In genomic region chr5:138542956-138543729, GRCh38 we compare ENCODE assay signal across 1 cellular context.
TF ChIP-seq lines count a peak whose summit lies in the region.

ETF1 (minus strand) TSS chr5:138543236; CDS start chr5:138542918, 318 bp downstream.

TF ChIP-seq in K562, 482 proteins besides CTCF, POLR2A, EP300 and RAD21 (continued from another document and continues in another):
- TF ChIP-seq, protein P1, sequence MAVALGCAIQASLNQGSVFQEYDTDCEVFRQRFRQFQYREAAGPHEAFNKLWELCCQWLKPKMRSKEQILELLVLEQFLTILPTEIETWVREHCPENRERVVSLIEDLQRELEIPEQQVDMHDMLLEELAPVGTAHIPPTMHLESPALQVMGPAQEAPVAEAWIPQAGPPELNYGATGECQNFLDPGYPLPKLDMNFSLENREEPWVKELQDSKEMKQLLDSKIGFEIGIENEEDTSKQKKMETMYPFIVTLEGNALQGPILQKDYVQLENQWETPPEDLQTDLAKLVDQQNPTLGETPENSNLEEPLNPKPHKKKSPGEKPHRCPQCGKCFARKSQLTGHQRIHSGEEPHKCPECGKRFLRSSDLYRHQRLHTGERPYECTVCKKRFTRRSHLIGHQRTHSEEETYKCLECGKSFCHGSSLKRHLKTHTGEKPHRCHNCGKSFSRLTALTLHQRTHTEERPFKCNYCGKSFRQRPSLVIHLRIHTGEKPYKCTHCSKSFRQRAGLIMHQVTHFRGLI (CRISPR knock-in tag; IDR thresholded peaks at IDR 0.05) = no peak
- TF ChIP-seq GABPA (tag; conservative IDR thresholded peaks at IDR 0.05; ENCODE audit: low read depth) = peak; percentile 98
- TF ChIP-seq GATA2 (CRISPR knock-in tag; IDR thresholded peaks at IDR 0.05) = no peak
- TF ChIP-seq NFATC3 (IDR thresholded peaks at IDR 0.05) = no peak
- peak; percentile 98 for TF ChIP-seq CHD2 (IDR thresholded peaks at IDR 0.05; ENCODE audit: low read depth, low read length)
- TF ChIP-seq RCOR1 (IDR thresholded peaks at IDR 0.05; ENCODE audit: borderline replicate concordance in 1 of 2, low read depth in 2 of 2, low read length in 2 of 2) = peak in 1 of 2 experiments; percentile 1; a peak in 1 of 4 replicates
- no peak for TF ChIP-seq KLF16 (IDR thresholded peaks at IDR 0.05)
- TF ChIP-seq RAD51 (IDR thresholded peaks at IDR 0.05; ENCODE audit: borderline replicate concordance, low read depth) = peak; percentile 82; the same call in 1 of the 2 replicates
- peak; percentile 86 for TF ChIP-seq ZBTB12 (CRISPR knock-in tag; IDR thresholded peaks at IDR 0.05)
- no peak for TF ChIP-seq NCOA6 (IDR thresholded peaks at IDR 0.05)
- TF ChIP-seq ZNF76 (CRISPR knock-in tag; IDR thresholded peaks at IDR 0.05; ENCODE audit: borderline replicate concordance) = no peak
- TF ChIP-seq SMAD1 (IDR thresholded peaks at IDR 0.05; ENCODE audit: low read depth, low read length, partially characterized antibody) = peak; percentile 76
- TF ChIP-seq, protein P2, sequence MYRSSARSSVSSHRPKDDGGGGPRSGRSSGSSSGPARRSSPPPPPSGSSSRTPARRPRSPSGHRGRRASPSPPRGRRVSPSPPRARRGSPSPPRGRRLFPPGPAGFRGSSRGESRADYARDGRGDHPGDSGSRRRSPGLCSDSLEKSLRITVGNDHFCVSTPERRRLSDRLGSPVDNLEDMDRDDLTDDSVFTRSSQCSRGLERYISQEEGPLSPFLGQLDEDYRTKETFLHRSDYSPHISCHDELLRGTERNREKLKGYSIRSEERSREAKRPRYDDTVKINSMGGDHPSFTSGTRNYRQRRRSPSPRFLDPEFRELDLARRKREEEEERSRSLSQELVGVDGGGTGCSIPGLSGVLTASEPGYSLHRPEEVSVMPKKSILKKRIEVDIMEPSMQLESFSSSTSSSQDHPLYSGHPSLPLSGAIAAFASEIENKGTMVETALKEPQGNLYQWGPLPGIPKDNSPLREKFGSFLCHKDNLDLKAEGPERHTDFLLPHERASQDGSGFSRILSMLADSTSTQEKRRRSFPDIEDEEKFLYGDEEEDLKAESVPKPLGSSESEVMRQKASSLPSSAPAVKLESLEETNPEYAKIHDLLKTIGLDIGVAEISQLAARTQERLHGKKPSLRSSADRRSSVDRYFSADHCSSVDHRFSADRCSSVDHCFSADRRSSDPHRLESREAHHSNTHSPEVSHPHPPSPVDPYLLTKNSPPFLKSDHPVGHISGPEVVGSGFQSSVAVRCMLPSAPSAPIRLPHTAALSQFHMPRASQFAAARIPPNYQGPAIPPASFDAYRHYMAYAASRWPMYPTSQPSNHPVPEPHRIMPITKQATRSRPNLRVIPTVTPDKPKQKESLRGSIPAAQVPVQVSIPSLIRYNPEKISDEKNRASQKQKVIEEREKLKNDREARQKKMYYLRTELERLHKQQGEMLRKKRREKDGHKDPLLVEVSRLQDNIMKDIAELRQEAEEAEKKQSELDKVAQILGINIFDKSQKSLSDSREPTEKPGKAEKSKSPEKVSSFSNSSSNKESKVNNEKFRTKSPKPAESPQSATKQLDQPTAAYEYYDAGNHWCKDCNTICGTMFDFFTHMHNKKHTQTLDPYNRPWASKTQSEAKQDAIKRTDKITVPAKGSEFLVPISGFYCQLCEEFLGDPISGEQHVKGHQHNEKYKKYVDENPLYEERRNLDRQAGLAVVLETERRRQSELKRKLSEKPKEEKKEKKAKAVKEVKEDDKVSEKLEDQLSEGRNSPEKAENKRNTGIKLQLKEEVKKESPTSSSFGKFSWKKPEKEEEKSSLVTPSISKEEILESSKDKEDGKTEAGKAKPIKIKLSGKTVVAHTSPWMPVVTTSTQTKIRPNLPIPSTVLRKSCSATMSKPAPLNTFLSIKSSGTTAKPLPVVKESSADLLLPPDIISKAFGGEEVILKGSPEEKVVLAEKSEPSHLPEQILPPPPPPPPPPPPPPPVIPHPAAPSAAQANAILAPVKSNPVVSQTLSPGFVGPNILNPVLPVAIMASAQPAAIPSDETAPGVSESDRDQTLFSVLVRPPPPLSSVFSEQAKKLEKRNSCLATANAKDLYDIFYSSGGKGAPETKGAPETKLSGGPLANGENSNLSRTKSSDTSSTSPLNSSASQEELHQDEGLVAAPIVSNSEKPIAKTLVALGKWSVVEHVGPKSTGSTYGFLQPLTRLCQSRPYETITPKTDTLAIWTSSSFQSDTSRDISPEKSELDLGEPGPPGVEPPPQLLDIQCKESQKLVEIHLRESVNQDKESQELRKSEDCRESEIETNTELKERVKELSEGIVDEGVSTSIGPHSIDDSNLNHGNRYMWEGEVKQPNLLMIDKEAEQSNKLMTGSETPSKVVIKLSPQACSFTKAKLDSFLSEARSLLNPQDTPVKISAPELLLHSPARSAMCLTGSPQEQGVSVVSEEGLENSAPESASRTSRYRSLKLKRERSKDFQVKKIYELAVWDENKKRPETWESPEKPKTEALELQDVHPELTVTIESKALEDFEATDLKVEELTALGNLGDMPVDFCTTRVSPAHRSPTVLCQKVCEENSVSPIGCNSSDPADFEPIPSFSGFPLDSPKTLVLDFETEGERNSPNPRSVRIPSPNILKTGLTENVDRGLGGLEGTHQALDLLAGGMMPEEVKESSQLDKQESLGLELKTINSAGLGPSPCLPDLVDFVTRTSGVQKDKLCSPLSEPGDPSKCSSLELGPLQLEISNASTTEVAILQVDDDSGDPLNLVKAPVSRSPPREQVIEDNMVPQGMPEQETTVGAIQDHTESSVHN (IDR thresholded peaks at IDR 0.05; ENCODE audit: borderline replicate concordance in 1 of 2, low read depth in 1 of 2) = no peak
- TF ChIP-seq ZKSCAN1 (IDR thresholded peaks at IDR 0.05; ENCODE audit: low read depth, low read length) = 0 out of 2 replicates have a peak, but pooled peaks have one; percentile 3
- TF ChIP-seq, protein P3, sequence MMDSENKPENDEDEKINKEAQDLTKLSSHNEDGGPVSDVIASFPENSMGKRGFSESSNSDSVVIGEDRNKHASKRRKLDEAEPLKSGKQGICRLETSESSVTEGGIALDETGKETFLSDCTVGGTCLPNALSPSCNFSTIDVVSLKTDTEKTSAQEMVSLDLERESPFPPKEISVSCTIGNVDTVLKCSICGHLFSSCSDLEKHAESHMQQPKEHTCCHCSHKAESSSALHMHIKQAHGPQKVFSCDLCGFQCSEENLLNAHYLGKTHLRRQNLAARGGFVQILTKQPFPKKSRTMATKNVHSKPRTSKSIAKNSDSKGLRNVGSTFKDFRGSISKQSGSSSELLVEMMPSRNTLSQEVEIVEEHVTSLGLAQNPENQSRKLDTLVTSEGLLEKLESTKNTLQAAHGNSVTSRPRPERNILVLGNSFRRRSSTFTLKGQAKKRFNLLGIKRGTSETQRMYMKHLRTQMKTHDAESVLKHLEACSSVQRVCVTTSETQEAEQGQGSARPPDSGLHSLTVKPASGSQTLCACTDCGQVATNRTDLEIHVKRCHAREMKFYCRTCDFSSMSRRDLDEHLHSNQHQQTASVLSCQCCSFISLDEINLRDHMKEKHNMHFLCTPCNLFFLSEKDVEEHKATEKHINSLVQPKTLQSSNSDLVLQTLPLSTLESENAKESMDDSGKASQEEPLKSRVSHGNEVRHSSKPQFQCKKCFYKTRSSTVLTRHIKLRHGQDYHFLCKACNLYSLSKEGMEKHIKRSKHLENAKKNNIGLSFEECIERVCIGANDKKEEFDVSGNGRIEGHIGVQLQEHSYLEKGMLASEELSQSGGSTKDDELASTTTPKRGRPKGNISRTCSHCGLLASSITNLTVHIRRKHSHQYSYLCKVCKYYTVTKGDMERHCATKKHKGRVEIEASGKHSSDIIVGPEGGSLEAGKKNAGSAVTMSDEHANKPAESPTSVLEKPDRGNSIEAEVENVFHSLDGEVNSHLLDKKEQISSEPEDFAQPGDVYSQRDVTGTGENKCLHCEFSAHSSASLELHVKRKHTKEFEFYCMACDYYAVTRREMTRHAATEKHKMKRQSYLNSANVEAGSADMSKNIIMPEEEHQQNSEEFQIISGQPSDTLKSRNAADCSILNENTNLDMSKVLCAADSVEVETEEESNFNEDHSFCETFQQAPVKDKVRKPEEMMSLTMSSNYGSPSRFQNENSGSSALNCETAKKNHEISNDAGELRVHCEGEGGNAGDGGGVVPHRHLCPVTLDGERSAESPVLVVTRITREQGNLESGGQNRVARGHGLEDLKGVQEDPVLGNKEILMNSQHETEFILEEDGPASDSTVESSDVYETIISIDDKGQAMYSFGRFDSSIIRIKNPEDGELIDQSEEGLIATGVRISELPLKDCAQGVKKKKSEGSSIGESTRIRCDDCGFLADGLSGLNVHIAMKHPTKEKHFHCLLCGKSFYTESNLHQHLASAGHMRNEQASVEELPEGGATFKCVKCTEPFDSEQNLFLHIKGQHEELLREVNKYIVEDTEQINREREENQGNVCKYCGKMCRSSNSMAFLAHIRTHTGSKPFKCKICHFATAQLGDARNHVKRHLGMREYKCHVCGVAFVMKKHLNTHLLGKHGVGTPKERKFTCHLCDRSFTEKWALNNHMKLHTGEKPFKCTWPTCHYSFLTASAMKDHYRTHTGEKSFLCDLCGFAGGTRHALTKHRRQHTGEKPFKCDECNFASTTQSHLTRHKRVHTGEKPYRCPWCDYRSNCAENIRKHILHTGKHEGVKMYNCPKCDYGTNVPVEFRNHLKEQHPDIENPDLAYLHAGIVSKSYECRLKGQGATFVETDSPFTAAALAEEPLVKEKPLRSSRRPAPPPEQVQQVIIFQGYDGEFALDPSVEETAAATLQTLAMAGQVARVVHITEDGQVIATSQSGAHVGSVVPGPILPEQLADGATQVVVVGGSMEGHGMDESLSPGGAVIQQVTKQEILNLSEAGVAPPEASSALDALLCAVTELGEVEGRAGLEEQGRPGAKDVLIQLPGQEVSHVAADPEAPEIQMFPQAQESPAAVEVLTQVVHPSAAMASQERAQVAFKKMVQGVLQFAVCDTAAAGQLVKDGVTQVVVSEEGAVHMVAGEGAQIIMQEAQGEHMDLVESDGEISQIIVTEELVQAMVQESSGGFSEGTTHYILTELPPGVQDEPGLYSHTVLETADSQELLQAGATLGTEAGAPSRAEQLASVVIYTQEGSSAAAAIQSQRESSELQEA (IDR thresholded peaks at IDR 0.05; ENCODE audit: low read depth) = no peak
- TF ChIP-seq ZNF124 (CRISPR knock-in tag; IDR thresholded peaks at IDR 0.05) = no peak
- TF ChIP-seq, protein P4, sequence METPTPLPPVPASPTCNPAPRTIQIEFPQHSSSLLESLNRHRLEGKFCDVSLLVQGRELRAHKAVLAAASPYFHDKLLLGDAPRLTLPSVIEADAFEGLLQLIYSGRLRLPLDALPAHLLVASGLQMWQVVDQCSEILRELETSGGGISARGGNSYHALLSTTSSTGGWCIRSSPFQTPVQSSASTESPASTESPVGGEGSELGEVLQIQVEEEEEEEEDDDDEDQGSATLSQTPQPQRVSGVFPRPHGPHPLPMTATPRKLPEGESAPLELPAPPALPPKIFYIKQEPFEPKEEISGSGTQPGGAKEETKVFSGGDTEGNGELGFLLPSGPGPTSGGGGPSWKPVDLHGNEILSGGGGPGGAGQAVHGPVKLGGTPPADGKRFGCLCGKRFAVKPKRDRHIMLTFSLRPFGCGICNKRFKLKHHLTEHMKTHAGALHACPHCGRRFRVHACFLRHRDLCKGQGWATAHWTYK (CRISPR knock-in tag; IDR thresholded peaks at IDR 0.05) = peak; percentile 72
- TF ChIP-seq SMAD4 (CRISPR knock-in tag; conservative IDR thresholded peaks at IDR 0.05) = peak; percentile 65
- TF ChIP-seq RBFOX2 (IDR thresholded peaks at IDR 0.05; ENCODE audit: low read depth, low read length) = peak; percentile 98
- no peak for TF ChIP-seq ELF4 (CRISPR knock-in tag; IDR thresholded peaks at IDR 0.05)
- no peak for TF ChIP-seq ZNF134 (CRISPR knock-in tag; conservative IDR thresholded peaks at IDR 0.05)
- 0 out of 2 replicates have a peak, but pooled peaks have one; percentile 37 for TF ChIP-seq ZNF24 (IDR thresholded peaks at IDR 0.05)
- TF ChIP-seq ZBTB26 (CRISPR knock-in tag; IDR thresholded peaks at IDR 0.05) = no peak
- no peak for TF ChIP-seq PYGO2 (tag; IDR thresholded peaks at IDR 0.05)
- no peak for TF ChIP-seq ZNF75A (CRISPR knock-in tag; IDR thresholded peaks at IDR 0.05)
- TF ChIP-seq ARID2 (IDR thresholded peaks at IDR 0.05) = no peak
- no peak for TF ChIP-seq RFX7 (CRISPR knock-in tag; IDR thresholded peaks at IDR 0.05)
- TF ChIP-seq, protein P5, sequence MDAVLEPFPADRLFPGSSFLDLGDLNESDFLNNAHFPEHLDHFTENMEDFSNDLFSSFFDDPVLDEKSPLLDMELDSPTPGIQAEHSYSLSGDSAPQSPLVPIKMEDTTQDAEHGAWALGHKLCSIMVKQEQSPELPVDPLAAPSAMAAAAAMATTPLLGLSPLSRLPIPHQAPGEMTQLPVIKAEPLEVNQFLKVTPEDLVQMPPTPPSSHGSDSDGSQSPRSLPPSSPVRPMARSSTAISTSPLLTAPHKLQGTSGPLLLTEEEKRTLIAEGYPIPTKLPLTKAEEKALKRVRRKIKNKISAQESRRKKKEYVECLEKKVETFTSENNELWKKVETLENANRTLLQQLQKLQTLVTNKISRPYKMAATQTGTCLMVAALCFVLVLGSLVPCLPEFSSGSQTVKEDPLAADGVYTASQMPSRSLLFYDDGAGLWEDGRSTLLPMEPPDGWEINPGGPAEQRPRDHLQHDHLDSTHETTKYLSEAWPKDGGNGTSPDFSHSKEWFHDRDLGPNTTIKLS (IDR thresholded peaks at IDR 0.05; ENCODE audit: borderline replicate concordance, low read depth) = peak; percentile 94
- no peak for TF ChIP-seq PHB2 (IDR thresholded peaks at IDR 0.05; ENCODE audit: low read depth)
- TF ChIP-seq, protein P6, sequence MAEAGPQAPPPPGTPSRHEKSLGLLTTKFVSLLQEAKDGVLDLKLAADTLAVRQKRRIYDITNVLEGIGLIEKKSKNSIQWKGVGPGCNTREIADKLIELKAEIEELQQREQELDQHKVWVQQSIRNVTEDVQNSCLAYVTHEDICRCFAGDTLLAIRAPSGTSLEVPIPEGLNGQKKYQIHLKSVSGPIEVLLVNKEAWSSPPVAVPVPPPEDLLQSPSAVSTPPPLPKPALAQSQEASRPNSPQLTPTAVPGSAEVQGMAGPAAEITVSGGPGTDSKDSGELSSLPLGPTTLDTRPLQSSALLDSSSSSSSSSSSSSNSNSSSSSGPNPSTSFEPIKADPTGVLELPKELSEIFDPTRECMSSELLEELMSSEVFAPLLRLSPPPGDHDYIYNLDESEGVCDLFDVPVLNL (CRISPR knock-in tag; IDR thresholded peaks at IDR 0.05; ENCODE audit: low read depth) = peak; percentile 14; the same call in 1 of the 2 replicates
- TF ChIP-seq KAT2B (IDR thresholded peaks at IDR 0.05; ENCODE audit: low read depth, low read length) = no peak
- TF ChIP-seq BRD9 (IDR thresholded peaks at IDR 0.05; ENCODE audit: low read depth, partially characterized antibody) = peak; percentile 68
- TF ChIP-seq RBM17 (IDR thresholded peaks at IDR 0.05; ENCODE audit: borderline replicate concordance, low read depth, low read length) = no peak
- peak; percentile 89 for TF ChIP-seq C11orf30 (IDR thresholded peaks at IDR 0.05; ENCODE audit: low read depth)
